In the genomic region with DNA sequence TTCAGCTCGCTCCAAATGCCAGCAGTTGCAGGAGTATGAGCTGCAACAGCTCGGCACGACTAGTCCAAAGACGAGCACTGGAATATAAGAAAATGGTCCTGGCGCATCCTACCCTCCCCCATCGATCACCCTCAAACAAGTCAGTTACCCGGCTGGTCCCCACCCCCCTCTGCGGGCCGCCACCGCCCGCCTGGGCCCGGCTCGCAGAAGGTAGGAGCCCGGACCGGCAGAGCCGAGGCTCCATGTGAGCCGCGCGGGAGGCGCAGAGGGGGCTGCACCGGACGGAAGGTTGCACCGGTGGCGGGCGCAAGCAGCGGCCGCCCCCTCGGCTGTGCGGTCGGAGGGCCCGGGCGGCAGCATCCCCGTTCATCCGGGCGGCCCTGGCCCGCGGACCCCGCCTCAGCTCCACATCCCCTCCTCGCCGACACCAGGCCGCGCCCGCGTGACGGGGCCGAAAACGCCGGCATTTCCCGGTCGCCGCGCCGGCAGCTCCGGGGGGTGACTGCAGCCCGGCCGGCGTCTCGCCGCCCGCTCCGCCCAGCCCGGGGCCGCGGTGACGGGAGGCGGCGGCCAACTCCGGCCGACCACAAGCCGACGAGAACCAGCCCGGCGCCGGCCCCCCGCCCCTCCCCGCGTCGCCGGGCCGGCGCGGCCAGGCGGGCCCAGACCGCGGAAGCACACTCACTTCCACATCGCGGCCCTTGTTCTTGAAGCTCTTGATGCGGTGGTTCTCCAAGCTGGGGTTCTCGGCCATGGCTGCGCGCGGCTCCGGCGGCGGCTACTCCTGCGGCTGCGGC, we compare ENCODE assay signal across 8 cellular contexts. TPM values are rescaled to one million over a fixed set of nuclear protein-coding genes. Genes with fewer than 3 reads are reported as not detected.
DNase-seq lines count a peak whose midpoint lies in the region; ATAC-seq and TF ChIP-seq lines count a peak whose summit lies in the region.

No MANE protein-coding gene starts in this region.

- peak; percentile 41 to 65 (median 49) for DNase-seq in CD4-positive, alpha-beta memory T cell
- peak; percentile 5 to 54 (median 22) for DNase-seq in T-cell
- peak in 45 of 56 donors; percentile 4 to 74 (median 37) for DNase-seq in amygdala (lab: John Stamatoyannopoulos, UW)
- DNase-seq in right cardiac atrium, result peak; percentile 53 to 80 (median 72)
- no peak for DNase-seq in retinal pigment epithelial cell (ENCODE audit: low read depth)
- DNase-seq in DMS153 (lab: John Stamatoyannopoulos, UW), result no peak

- WGBS in right cardiac atrium, result under 1% methylated on average over 97 of the region's 97 CpGs

- peak overlapping the region; percentile 90 to 98 (median 97) for H3K27ac Mint-ChIP-seq in CD4-positive, alpha-beta memory T cell
- peak overlapping the region; percentile 89 to 96 for H3K27ac Mint-ChIP-seq in T-cell

- no peaks in the 10 kb centered on the region for H3K27me3 ChIP-seq in CD4-positive, alpha-beta memory T cell (ENCODE audit: insufficient read depth, low read length)
- no peaks in the 10 kb centered on the region for H3K27me3 ChIP-seq in right cardiac atrium (ENCODE audit: control insufficient read depth, insufficient read depth)

- H3K27me3 Mint-ChIP-seq in CD4-positive, alpha-beta memory T cell, result peaks cover 0 to 3% of the 10 kb centered on the region in 2 donors
- peaks cover 2 to 4% of the 10 kb centered on the region in 2 donors for H3K27me3 Mint-ChIP-seq in T-cell

- POLR2A ChIA-PET in CD4-positive, alpha-beta memory T cell (lab: Charles Lee; ENCODE audit: partially characterized antibody), result interaction anchor here (0.6 to 3.6 kb wide), 21 partner anchors 8 to 1754 kb away, joined by 3 to 44 read pairs (median 5); a partner anchor contains a TSS
- POLR2A ChIA-PET in T-cell (lab: Charles Lee), result interaction anchor here (0.6 to 1.2 kb wide), 8 partner anchors 15 to 1661 kb away, joined by 3 to 6 read pairs (median 3); a partner anchor contains a TSS

- intact Hi-C loops in CD4-positive, alpha-beta memory T cell (cut with micrococcal nuclease), result loop anchor here (1.0 to 5.0 kb wide), 14 partner anchors 56 to 1793 kb away; a partner anchor contains a TSS
- intact Hi-C loops in right cardiac atrium (cut with DNase I), result loop anchor here in 2 of 4 donors (5.0 to 10.0 kb wide), 2 partner anchors 53 to 100 kb away; a partner anchor contains a TSS

- H3K4me1 ChIP-seq in CD4-positive, alpha-beta memory T cell (ENCODE audit: insufficient read depth, low read length), result peaks cover 42% of the 10 kb centered on the region
- H3K4me1 ChIP-seq in right cardiac atrium (ENCODE audit: control insufficient read depth, insufficient read depth, low read length), result no peaks in the 10 kb centered on the region

- peak; percentile 19 for ATAC-seq in GM19351 (IDR thresholded peaks at IDR 0.05; ENCODE audit: unreplicated experiment)
- peak; percentile 22 for ATAC-seq in HG03520 (IDR thresholded peaks at IDR 0.05; ENCODE audit: unreplicated experiment)
- peak in 3 of 4 experiments; percentile 0 to 8 (median 5) for ATAC-seq in T-cell (replicated peaks in 1 of 4)
- peak; percentile 26 to 51 for ATAC-seq in right cardiac atrium

- CTCF ChIA-PET in CD4-positive, alpha-beta memory T cell (lab: Charles Lee; ENCODE audit: partially characterized antibody), result interaction anchor here (1.1 to 2.4 kb wide), 5 partner anchors 21 to 185 kb away, joined by 3 to 6 read pairs (median 5); a partner anchor contains a TSS
- CTCF ChIA-PET in T-cell (lab: Charles Lee), result interaction anchor here (0.5 to 1.9 kb wide), 7 partner anchors 19 to 1661 kb away, joined by 3 to 12 read pairs (median 5); a partner anchor contains a TSS

- no peaks in the 10 kb centered on the region for H3K9me3 Mint-ChIP-seq in CD4-positive, alpha-beta memory T cell
- no peaks in the 10 kb centered on the region for H3K9me3 Mint-ChIP-seq in T-cell

- peaks cover 8 to 15% of the 10 kb centered on the region in 2 donors for H3K36me3 Mint-ChIP-seq in CD4-positive, alpha-beta memory T cell
- peaks cover 5% of the 10 kb centered on the region for H3K36me3 Mint-ChIP-seq in T-cell

- peak overlapping the region; percentile 74 to 76 for H3K4me3 ChIP-seq in CD4-positive, alpha-beta memory T cell (ENCODE audit: low read length in 2 of 2)
- peak overlapping the region; percentile 80 for H3K4me3 ChIP-seq in right cardiac atrium (ENCODE audit: low read length)
- H3K4me3 ChIP-seq in retinal pigment epithelial cell (ENCODE audit: low read length), result peak overlapping the region; percentile 85

- H3K27ac ChIP-seq in CD4-positive, alpha-beta memory T cell (ENCODE audit: low read depth, low read length), result peak overlapping the region; percentile 74
- H3K27ac ChIP-seq in right cardiac atrium (ENCODE audit: low read length), result peak overlapping the region; percentile 93

- H3K9me3 ChIP-seq in CD4-positive, alpha-beta memory T cell (ENCODE audit: control insufficient read depth in 1 of 2, low read length in 2 of 2), result no peaks in the 10 kb centered on the region
- no peaks in the 10 kb centered on the region for H3K9me3 ChIP-seq in right cardiac atrium (ENCODE audit: control insufficient read depth, low read length)

- no peaks in the 10 kb centered on the region for H3K36me3 ChIP-seq in CD4-positive, alpha-beta memory T cell (ENCODE audit: insufficient read depth, low read length)

- no peak for TF ChIP-seq CTCF in retinal pigment epithelial cell (conservative IDR thresholded peaks at IDR 0.05; ENCODE audit: low read depth, low read length)

- H3K4me3 Mint-ChIP-seq in CD4-positive, alpha-beta memory T cell, result peak overlapping the region; percentile 96 to 99 (median 97)
- H3K4me3 Mint-ChIP-seq in T-cell, result peak overlapping the region; percentile 82 to 95 (median 94)

- peaks cover 25 to 45% (median 39%) of the 10 kb centered on the region in 4 donors for H3K4me1 Mint-ChIP-seq in CD4-positive, alpha-beta memory T cell
- H3K4me1 Mint-ChIP-seq in T-cell, result peaks cover 41 to 43% (median 42%) of the 10 kb centered on the region in 3 donors

RNA-seq across cellular contexts. Expression of a gene that starts 0.5 kb away (rescaled TPM):
- total RNA-seq in CD4-positive, alpha-beta memory T cell, result 10 to 100 TPM; 21.1 to 22.4 TPM
- 10 to 100 TPM; 22.1 to 25.2 TPM for polyA plus RNA-seq in CD4-positive, alpha-beta memory T cell
- total RNA-seq in T-cell (10 to 100 TPM; 19.6 to 22.3 (median 21.4) TPM), right cardiac atrium (10 to 100 TPM; 45.5 to 59.1 (median 56.5) TPM)
- polyA plus RNA-seq in right cardiac atrium, result 30.0 TPM

Comparison
In these comparisons a context has a peak if more than half of its experiments do, and no peak if none do; other contexts are left out.
1. DNase-seq: peak in CD4-positive, alpha-beta memory T cell (5 of 5), T-cell (34 of 34), amygdala (45 of 56) and right cardiac atrium (3 of 3); none in retinal pigment epithelial cell (single experiment) and DMS153 (single experiment).
2. Peak in every context shown above with its lines, with median percentiles within 50 percentile points of each other: H3K4me3 ChIP-seq and ATAC-seq.